ENCODE assay signal across 21 cellular contexts in genomic region chr1:24483441-24483840, GRCh38. TPM values are rescaled to one million over a fixed set of nuclear protein-coding genes. Genes with fewer than 3 reads are reported as not detected.
A peak's percentile ranks its signal among the peaks of the same experiment; 100 is the strongest.
DNase-seq lines count a peak whose midpoint lies in the region; ATAC-seq, FAIRE-seq and TF ChIP-seq lines count a peak whose summit lies in the region.
"Had no signal": no experiment of that assay in that cellular context is flagged by ENCODE, and none has a peak within 500 bp of the region (broad histone marks: within the 10 kb centered on the region; RNA-seq: fewer than 3 reads in every experiment).

No MANE protein-coding gene starts in this region.

- peaks cover 0 to 5% (median 0%) of the 10 kb centered on the region in 3 donors for H3K4me1 ChIP-seq in pancreas
- no peaks in the 10 kb centered on the region for H3K4me1 ChIP-seq in gastroesophageal sphincter
- H3K4me1 ChIP-seq: esophagus muscularis mucosa had no signal

- H3K27ac Mint-ChIP-seq in T-cell: peak overlapping the region; percentile 95 to 98
- peak overlapping the region; percentile 78 for H3K27ac Mint-ChIP-seq in activated T-helper 17 cell treated with anti-CD3 and anti-CD28 coated beads, Interleukin-2, amount 50 U/mL, for 72 hours
- H3K27ac Mint-ChIP-seq: nephron, progenitor cell of endocrine pancreas had no signal

- H3K9me3 ChIP-seq in pancreas (no peaks in the 10 kb centered on the region), gastroesophageal sphincter (no peaks in the 10 kb centered on the region)
- H3K9me3 ChIP-seq: esophagus muscularis mucosa, thoracic aorta had no signal

- FAIRE-seq in pancreas (lab: Jason Lieb, UNC): no peak
- FAIRE-seq: GM12891 had no signal

- no peak for TF ChIP-seq CTCF in pancreas (IDR thresholded peaks at IDR 0.05)
- no peak for TF ChIP-seq CTCF in gastroesophageal sphincter (IDR thresholded peaks at IDR 0.05)

- CTCF ChIA-PET in T-cell (lab: Charles Lee): interaction anchor here in 1 of 2 donors (1.0 to 1.7 kb wide), 3 partner anchors 34 to 103 kb away, joined by 3 to 4 read pairs (median 3); partner anchors contain the start of gene NIPAL3

- peaks cover 79 to 87% (median 82%) of the 10 kb centered on the region in 3 donors for H3K4me1 Mint-ChIP-seq in T-cell
- peaks cover 29% of the 10 kb centered on the region for H3K4me1 Mint-ChIP-seq in activated T-helper 17 cell treated with anti-CD3 and anti-CD28 coated beads, Interleukin-2, amount 50 U/mL, for 72 hours
- H3K4me1 Mint-ChIP-seq: nephron had no signal

- DNase-seq in activated T-cell treated with anti-CD3 and anti-CD28 coated beads for 48 hours (ENCODE audit: low read depth) (peak; percentile 22), activated T-cell treated with anti-CD3 and anti-CD28 coated beads for 4 hours (no peak), T-cell (peak in 12 of 34 experiments; percentile 18 to 44 (median 33)), pancreas (peak in 1 of 6 donors; percentile 60), dedifferentiated amniotic fluid mesenchymal stem cell (ENCODE audit: extremely low spot score) (no peak)
- DNase-seq: ACHN, C1 segment of cervical spinal cord, DMS53, H9, left colon, NCI-H526 had no signal

- WGBS in pancreas, 2 donors: 40% methylated on average over 5 of the region's 5 CpGs
- WGBS in gastroesophageal sphincter (ENCODE audit: low coverage in 1 of 2), 2 donors: 83% methylated on average over 3 of the region's 5 CpGs

- ATAC-seq in T-cell (replicated peaks in 1 of 4) (peak; percentile 49 to 64 (median 56)), pancreas (peak; percentile 37 to 91 (median 67)), GM18907 (IDR thresholded peaks at IDR 0.05; ENCODE audit: unreplicated experiment) (no peak), gastroesophageal sphincter (no peak)
- ATAC-seq in activated T-helper 17 cell treated with anti-CD3 and anti-CD28 coated beads, Interleukin-2, amount 50 U/mL, for 72 hours (replicated peaks): peak; percentile 59
- ATAC-seq: left colon had no signal

- H3K4me3 ChIP-seq in pancreas: no peak overlapping the region
- no peak overlapping the region for H3K4me3 ChIP-seq in gastroesophageal sphincter
- H3K4me3 ChIP-seq: esophagus muscularis mucosa, thoracic aorta had no signal

- TF ChIP-seq EP300 in gastroesophageal sphincter (IDR thresholded peaks at IDR 0.05): no peak

- H3K9me3 Mint-ChIP-seq in T-cell: no peaks in the 10 kb centered on the region
- peaks cover 3% of the 10 kb centered on the region for H3K9me3 Mint-ChIP-seq in activated T-helper 17 cell treated with anti-CD3 and anti-CD28 coated beads, Interleukin-2, amount 50 U/mL, for 72 hours
- H3K9me3 Mint-ChIP-seq: central memory CD8-positive, alpha-beta T cell; nephron had no signal

- H3K36me3 ChIP-seq in pancreas: no peaks in the 10 kb centered on the region
- H3K36me3 ChIP-seq in gastroesophageal sphincter: no peaks in the 10 kb centered on the region
- H3K36me3 ChIP-seq: esophagus muscularis mucosa, thoracic aorta had no signal

- H3K27me3 Mint-ChIP-seq in T-cell: no peaks in the 10 kb centered on the region
- H3K27me3 Mint-ChIP-seq in activated T-helper 17 cell treated with anti-CD3 and anti-CD28 coated beads, Interleukin-2, amount 50 U/mL, for 72 hours: no peaks in the 10 kb centered on the region
- H3K27me3 Mint-ChIP-seq: central memory CD8-positive, alpha-beta T cell; progenitor cell of endocrine pancreas had no signal

- H3K27me3 ChIP-seq in pancreas: no peaks in the 10 kb centered on the region
- no peaks in the 10 kb centered on the region for H3K27me3 ChIP-seq in gastroesophageal sphincter
- H3K27me3 ChIP-seq: esophagus muscularis mucosa had no signal

- TF ChIP-seq POLR2A in gastroesophageal sphincter (IDR thresholded peaks at IDR 0.05): no peak

- intact Hi-C loops in pancreas (cut with DNase I): no loop called here

- POLR2A ChIA-PET in T-cell (lab: Charles Lee): interaction anchor here (0.6 to 1.5 kb wide), 3 partner anchors 9 to 23 kb away, joined by 3 to 4 read pairs (median 3); partner anchors contain the start of gene RCAN3 (in 1 of the 2)

- H3K36me3 Mint-ChIP-seq in T-cell: peaks cover 3% of the 10 kb centered on the region
- no peaks in the 10 kb centered on the region for H3K36me3 Mint-ChIP-seq in activated T-helper 17 cell treated with anti-CD3 and anti-CD28 coated beads, Interleukin-2, amount 50 U/mL, for 72 hours (ENCODE audit: low read depth)

- H3K27ac ChIP-seq in pancreas: no peak overlapping the region
- no peak overlapping the region for H3K27ac ChIP-seq in gastroesophageal sphincter
- H3K27ac ChIP-seq: esophagus muscularis mucosa, thoracic aorta, VCaP had no signal

- peak overlapping the region; percentile 28 to 63 (median 43) for H3K4me3 Mint-ChIP-seq in T-cell
- H3K4me3 Mint-ChIP-seq in activated T-helper 17 cell treated with anti-CD3 and anti-CD28 coated beads, Interleukin-2, amount 50 U/mL, for 72 hours: peak overlapping the region; percentile 79
- H3K4me3 Mint-ChIP-seq: central memory CD8-positive, alpha-beta T cell; nephron had no signal

RNA-seq across cellular contexts. Expression of gene RCAN3, which starts 19.2 kb away (rescaled TPM):
- total RNA-seq in T-cell (100 to 1,000 TPM; 149 to 202 (median 186) TPM), pancreas (10 to 100 TPM; 11.5 to 14.2 (median 12.4) TPM), gastroesophageal sphincter (10 to 100 TPM in 3 of 4 donors, 1 to 10 TPM in 1; 9.0 to 12.7 (median 11.5) TPM)
- total RNA-seq in activated T-helper 17 cell treated with anti-CD3 and anti-CD28 coated beads, Interleukin-2, amount 50 U/mL, for 72 hours: 10 to 100 TPM; 38.6 to 54.6 TPM
- 10 to 100 TPM in 1 of 2 donors, 1 to 10 TPM in 1; 4.0 to 11.6 TPM for polyA plus RNA-seq in pancreas

Comparison
In these comparisons a context has a peak if more than half of its experiments do, and no peak if none do; other contexts are left out.
1. ATAC-seq: peak in T-cell (4 of 4), activated T-helper 17 cell treated with anti-CD3 and anti-CD28 coated beads, Interleukin-2, amount 50 U/mL, for 72 hours (single experiment) and pancreas (4 of 4); none in GM18907 (single experiment) and gastroesophageal sphincter (single experiment).